8 cellular contexts compared by ENCODE assay signal in the genomic region with DNA sequence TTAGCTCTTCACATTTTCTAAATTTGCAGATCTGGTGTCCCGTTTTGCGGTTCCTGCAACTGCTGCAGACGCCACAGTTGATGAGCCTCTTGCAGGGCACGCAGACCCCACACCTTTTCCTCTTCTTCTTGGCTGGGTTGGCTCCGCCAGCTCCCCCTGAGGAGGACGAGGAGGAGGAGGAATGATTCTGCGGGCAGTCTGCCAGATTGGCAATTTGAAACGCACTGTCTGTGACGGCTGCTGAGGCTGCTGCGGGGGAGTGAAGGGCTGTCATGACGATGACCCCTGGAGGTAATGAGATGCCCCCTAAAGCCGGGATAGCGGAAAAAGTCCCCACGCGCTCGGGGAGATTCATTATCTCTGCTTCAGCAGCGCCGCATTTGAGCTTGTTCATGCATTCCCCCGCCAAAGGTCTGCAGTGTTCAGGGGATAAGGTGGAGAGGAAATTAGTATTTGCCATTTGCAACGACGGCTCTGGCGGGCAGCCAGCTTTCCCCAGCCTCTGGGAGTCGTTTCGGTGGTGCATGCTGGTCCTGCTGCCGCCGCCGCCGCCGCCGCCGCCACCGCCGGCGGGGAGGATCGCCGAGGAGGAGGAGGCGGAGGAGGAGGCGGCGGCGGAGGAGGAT. TPM values are rescaled to one million over a fixed set of nuclear protein-coding genes. Genes with fewer than 3 reads are reported as not detected.
DNase-seq lines count a peak whose midpoint lies in the region.

No MANE protein-coding gene starts in this region.

- H3K36me3 ChIP-seq in GM23248 (ENCODE audit: low read depth): no peaks in the 10 kb centered on the region

- H3K27ac ChIP-seq in GM23248: no peak overlapping the region

- no peaks in the 10 kb centered on the region for H3K79me2 ChIP-seq in GM23248 (ENCODE audit: insufficient read depth)

- intact Hi-C loops in head of caudate nucleus (cut with DNase I): loop anchor here (10.0 kb wide), 1 partner anchor 426 kb away; no protein-coding TSS in a partner anchor

- H3K4me2 ChIP-seq in GM23248 (ENCODE audit: unreplicated experiment): peak overlapping the region; percentile 90

- H3K27me3 ChIP-seq in GM23248 (replicated peaks; ENCODE audit: insufficient read depth): peaks cover 40% of the 10 kb centered on the region

- H4K20me1 ChIP-seq in GM23248 (ENCODE audit: insufficient read depth): no peaks in the 10 kb centered on the region

- DNase-seq in ELF-1 (ENCODE audit: low read depth, low spot score): peak; percentile 72
- peak; percentile 53 for DNase-seq in GM23248
- peak; percentile 43 to 50 for DNase-seq in Kasumi-1 (lab: John Stamatoyannopoulos, UW)
- peak; percentile 61 to 62 for DNase-seq in SHP77 (lab: John Stamatoyannopoulos, UW)
- peak; percentile 29 for DNase-seq in activated naive CD4-positive, alpha-beta T cell treated with anti-CD3 and anti-CD28 coated beads, Interleukin-2, amount 50 U/mL, for 16 hours
- DNase-seq in head of caudate nucleus: peak; percentile 45 to 90 (median 77)
- peak; percentile 65 for DNase-seq in occipital lobe (lab: John Stamatoyannopoulos, UW)
- DNase-seq in cortex of kidney (lab: John Stamatoyannopoulos, UW): no peak

- H3K4me1 ChIP-seq in GM23248 (ENCODE audit: insufficient read depth): no peaks in the 10 kb centered on the region

- no peaks in the 10 kb centered on the region for H3F3A ChIP-seq in GM23248 (ENCODE audit: insufficient read depth)

- peak overlapping the region; percentile 73 for H3K4me3 ChIP-seq in GM23248

- H2AFZ ChIP-seq in GM23248: peak overlapping the region; percentile 80

- no peaks in the 10 kb centered on the region for H3K9me3 ChIP-seq in GM23248 (ENCODE audit: low read depth)

- 0 to 1% methylated on average over 21 to 31 of the region's 40 CpGs for WGBS in GM23248 (ENCODE audit: low coverage in 1 of 2, low lambda C conversion rate in 2 of 2, missing lambda C conversion rate in 2 of 2), 2 experiments

- no peaks in the 10 kb centered on the region for H3K9me2 ChIP-seq in GM23248 (ENCODE audit: insufficient read depth)

- H3K9ac ChIP-seq in GM23248: no peak overlapping the region

- in situ Hi-C loops in GM23248 (cut with MboI): no loop called here

RNA-seq across cellular contexts. Expression of a gene that starts 3.8 kb away (rescaled TPM):
- not detected in 2 replicates for total RNA-seq in GM23248 (2014; rRNA removed; shearing (Covaris generic))
- not detected in 2 replicates for polyA plus RNA-seq in GM23248 (2016; fragmentation: Nextera tagmentation; extraction: Ambion mirVana)
- total RNA-seq in occipital lobe: 128 TPM

Comparison
In these comparisons a context has a peak if more than half of its experiments do, and no peak if none do; other contexts are left out.
1. RNA of a gene that starts 3.8 kb away (total RNA-seq): 128 TPM in occipital lobe (single experiment); not detected in GM23248; every median in the first group is over 100 times any median in the second.